1 cellular context compared by ENCODE assay signal in the genomic region with DNA sequence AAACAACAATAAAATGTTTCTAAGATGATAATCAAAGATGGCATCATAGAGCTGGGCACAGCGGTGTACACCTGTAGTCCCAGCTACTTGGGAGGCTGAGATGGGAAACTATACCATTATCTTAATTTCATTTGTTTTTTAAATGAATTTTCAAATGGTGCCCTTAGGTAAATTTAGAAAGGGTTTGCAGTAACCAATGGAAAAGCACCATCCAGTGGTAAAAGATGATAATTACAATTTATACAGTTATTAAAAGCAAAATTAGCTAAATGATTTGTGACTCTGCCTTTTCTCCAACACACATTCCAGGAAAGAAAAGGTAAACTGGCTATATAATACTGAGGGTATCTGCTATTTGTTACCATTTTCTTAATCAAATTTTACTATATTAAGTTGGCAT.
TF ChIP-seq lines count a peak whose summit lies in the region.

No MANE protein-coding gene starts in this region.

TF ChIP-seq in K562, 482 proteins besides CTCF, POLR2A, EP300 and RAD21:
- TF ChIP-seq ELF1 (tag; IDR thresholded peaks at IDR 0.05) (no peak), POLR2H (tag; IDR thresholded peaks at IDR 0.05; ENCODE audit: low read depth) (peak; percentile 43; the same call in 1 of the 2 replicates), RFX7 (CRISPR knock-in tag; IDR thresholded peaks at IDR 0.05) (no peak), CC2D1A (IDR thresholded peaks at IDR 0.05) (peak; percentile 47; the same call in 1 of the 2 replicates), ATF7 (IDR thresholded peaks at IDR 0.05) (0 out of 2 replicates have a peak, but pooled peaks have one; percentile 23)
- TF ChIP-seq, protein P1, sequence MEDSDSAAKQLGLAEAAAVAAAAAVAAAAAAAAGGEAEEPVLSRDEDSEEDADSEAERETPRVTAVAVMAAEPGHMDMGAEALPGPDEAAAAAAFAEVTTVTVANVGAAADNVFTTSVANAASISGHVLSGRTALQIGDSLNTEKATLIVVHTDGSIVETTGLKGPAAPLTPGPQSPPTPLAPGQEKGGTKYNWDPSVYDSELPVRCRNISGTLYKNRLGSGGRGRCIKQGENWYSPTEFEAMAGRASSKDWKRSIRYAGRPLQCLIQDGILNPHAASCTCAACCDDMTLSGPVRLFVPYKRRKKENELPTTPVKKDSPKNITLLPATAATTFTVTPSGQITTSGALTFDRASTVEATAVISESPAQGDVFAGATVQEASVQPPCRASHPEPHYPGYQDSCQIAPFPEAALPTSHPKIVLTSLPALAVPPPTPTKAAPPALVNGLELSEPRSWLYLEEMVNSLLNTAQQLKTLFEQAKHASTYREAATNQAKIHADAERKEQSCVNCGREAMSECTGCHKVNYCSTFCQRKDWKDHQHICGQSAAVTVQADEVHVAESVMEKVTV (CRISPR knock-in tag; IDR thresholded peaks at IDR 0.05) = peak; percentile 65
- TF ChIP-seq, protein P2, sequence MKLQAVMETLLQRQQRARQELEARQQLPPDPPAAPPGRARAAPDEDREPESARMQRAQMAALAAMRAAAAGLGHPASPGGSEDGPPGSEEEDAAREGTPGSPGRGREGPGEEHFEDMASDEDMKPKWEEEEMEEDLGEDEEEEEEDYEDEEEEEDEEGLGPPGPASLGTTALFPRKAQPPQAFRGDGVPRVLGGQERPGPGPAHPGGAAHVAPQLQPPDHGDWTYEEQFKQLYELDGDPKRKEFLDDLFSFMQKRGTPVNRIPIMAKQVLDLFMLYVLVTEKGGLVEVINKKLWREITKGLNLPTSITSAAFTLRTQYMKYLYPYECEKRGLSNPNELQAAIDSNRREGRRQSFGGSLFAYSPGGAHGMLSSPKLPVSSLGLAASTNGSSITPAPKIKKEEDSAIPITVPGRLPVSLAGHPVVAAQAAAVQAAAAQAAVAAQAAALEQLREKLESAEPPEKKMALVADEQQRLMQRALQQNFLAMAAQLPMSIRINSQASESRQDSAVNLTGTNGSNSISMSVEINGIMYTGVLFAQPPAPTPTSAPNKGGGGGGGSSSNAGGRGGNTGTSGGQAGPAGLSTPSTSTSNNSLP (IDR thresholded peaks at IDR 0.05; ENCODE audit: borderline replicate concordance, low read depth, low read length) = 0 out of 2 replicates have a peak, but pooled peaks have one; percentile 61
